22 cellular contexts compared by ENCODE assay signal in the genomic region with DNA sequence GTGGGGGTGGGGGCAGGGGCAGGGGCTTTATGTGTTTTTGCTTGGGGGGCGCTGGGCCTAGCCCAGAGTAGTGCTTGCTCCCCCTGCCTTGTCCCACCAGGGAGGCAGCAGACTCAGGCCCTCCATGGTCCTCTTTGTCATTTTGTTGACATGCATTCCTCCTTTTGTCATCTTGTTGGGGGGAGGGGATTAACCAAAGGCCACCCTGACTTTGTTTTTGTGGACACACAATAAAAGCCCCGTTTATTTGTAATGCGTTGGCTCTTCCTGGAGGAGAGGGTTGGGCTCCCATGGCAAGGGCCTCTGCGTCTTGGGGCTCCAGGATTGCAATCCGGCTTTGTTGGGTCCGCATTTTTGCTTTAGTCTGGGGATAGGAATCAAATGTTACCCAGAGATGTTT. TPM values are rescaled to one million over a fixed set of nuclear protein-coding genes. Genes with fewer than 3 reads are reported as not detected.
DNase-seq lines count a peak whose midpoint lies in the region; ATAC-seq and TF ChIP-seq lines count a peak whose summit lies in the region.
"Had no signal": no experiment of that assay in that cellular context is flagged by ENCODE, and none has a peak within 500 bp of the region (broad histone marks: within the 10 kb centered on the region; RNA-seq: fewer than 3 reads in every experiment).

No MANE protein-coding gene starts in this region.

- peaks cover 0 to 13% of the 10 kb centered on the region in 2 donors for H3K4me1 ChIP-seq in right atrium auricular region
- H3K4me1 ChIP-seq in breast epithelium, result no peaks in the 10 kb centered on the region
- H3K4me1 ChIP-seq: foreskin keratinocyte, pancreas had no signal

- DNase-seq in left ventricle myocardium superior (peak; percentile 13), right atrium auricular region (ENCODE audit: low spot score) (no peak), breast epithelium (ENCODE audit: low spot score in 2 of 2) (no peak), memory B cell (ENCODE audit: low spot score in 2 of 2) (no peak), type B pancreatic cell (ENCODE audit: extremely low spot score, unreplicated experiment) (no peak)
- DNase-seq: activated CD4-positive, alpha-beta T cell treated with anti-CD3 and anti-CD28 coated beads, Interleukin-2, amount 50 U/mL, for 48 hours; activated CD4-positive, CD25-positive, alpha-beta regulatory T cell; activated T-cell treated with anti-CD3 and anti-CD28 coated beads for 4 hours; dorsolateral prefrontal cortex; foreskin keratinocyte; HCEC 1CT; hippocampal formation; MV-4-11; NCI-H1694 treated with DMSO at 0.1 percent for 48 hours; pancreas; stimulated activated CD4-positive, alpha-beta T cell treated with anti-CD3 and anti-CD28 coated beads, Interleukin-15, amount 100 ng/mL, for 24 hours; stimulated activated CD8-positive, alpha-beta memory T cell treated with anti-CD3 and anti-CD28 coated beads, Interleukin-4, amount 100 ng/mL, for 48 hours had no signal

- H3K36me3 ChIP-seq in right atrium auricular region (no peaks in the 10 kb centered on the region), breast epithelium (no peaks in the 10 kb centered on the region)
- H3K36me3 ChIP-seq: pancreas had no signal

- H3K4me3 ChIP-seq in right atrium auricular region (no peak overlapping the region), breast epithelium (no peak overlapping the region)

- no peaks in the 10 kb centered on the region for H3K27me3 Mint-ChIP-seq in memory B cell
- H3K27me3 Mint-ChIP-seq in type B pancreatic cell, result no peaks in the 10 kb centered on the region

- intact Hi-C loops in left ventricle myocardium superior (cut with micrococcal nuclease) (no loop called here), breast epithelium (cut with DNase I; ENCODE audit: low total_unique reads) (no loop called here)

- H3K9me3 Mint-ChIP-seq in memory B cell, result no peaks in the 10 kb centered on the region
- no peaks in the 10 kb centered on the region for H3K9me3 Mint-ChIP-seq in type B pancreatic cell

- no peak for ATAC-seq in left ventricle myocardium superior
- ATAC-seq in memory B cell (ENCODE audit: low read depth), result no peak
- ATAC-seq in HG03521 (IDR thresholded peaks at IDR 0.05; ENCODE audit: unreplicated experiment), result no peak
- ATAC-seq in GM18868 (IDR thresholded peaks at IDR 0.05; ENCODE audit: unreplicated experiment), result no peak
- ATAC-seq in GM19324 (IDR thresholded peaks at IDR 0.05; ENCODE audit: low FRiP score, unreplicated experiment), result no peak
- ATAC-seq: foreskin keratinocyte, pancreas, sciatic nerve had no signal

- no peaks in the 10 kb centered on the region for H3K27me3 ChIP-seq in right atrium auricular region
- H3K27me3 ChIP-seq in breast epithelium, result peaks cover 0 to 11% of the 10 kb centered on the region in 2 donors
- H3K27me3 ChIP-seq: foreskin keratinocyte, pancreas had no signal

- no peak overlapping the region for H3K4me3 Mint-ChIP-seq in memory B cell
- no peak overlapping the region for H3K4me3 Mint-ChIP-seq in type B pancreatic cell

- peak overlapping the region in 1 of 2 donors; percentile 91 for H3K27ac ChIP-seq in right atrium auricular region
- H3K27ac ChIP-seq in breast epithelium, result peak overlapping the region; percentile 97 to 99
- H3K27ac ChIP-seq: foreskin keratinocyte, KMS-11, pancreas had no signal

- peak overlapping the region; percentile 64 for H3K27ac Mint-ChIP-seq in memory B cell
- peak overlapping the region; percentile 88 for H3K27ac Mint-ChIP-seq in type B pancreatic cell

- peaks cover 2% of the 10 kb centered on the region for H3K4me1 Mint-ChIP-seq in memory B cell
- H3K4me1 Mint-ChIP-seq in type B pancreatic cell (ENCODE audit: unreplicated experiment), result peaks cover 4% of the 10 kb centered on the region

- H3K9me3 ChIP-seq in right atrium auricular region (no peaks in the 10 kb centered on the region), breast epithelium (no peaks in the 10 kb centered on the region)
- H3K9me3 ChIP-seq: pancreas had no signal

- peaks cover 2% of the 10 kb centered on the region for H3K36me3 Mint-ChIP-seq in memory B cell
- H3K36me3 Mint-ChIP-seq in type B pancreatic cell, result no peaks in the 10 kb centered on the region

- TF ChIP-seq CTCF in right atrium auricular region (IDR thresholded peaks at IDR 0.05) (no peak), breast epithelium (IDR thresholded peaks at IDR 0.05) (no peak), type B pancreatic cell (conservative IDR thresholded peaks at IDR 0.05) (no peak)

- TF ChIP-seq POLR2A in breast epithelium (IDR thresholded peaks at IDR 0.05), result no peak

RNA-seq across cellular contexts. Expression of gene EMD, which starts 2.2 kb away (rescaled TPM):
- total RNA-seq in left ventricle myocardium superior, result 51.3 TPM
- total RNA-seq in right atrium auricular region, result 10 to 100 TPM; 41.5 to 47.0 TPM
- total RNA-seq in breast epithelium, result 10 to 100 TPM; 33.8 to 48.1 (median 45.6) TPM
- 56.7 and 62.7 TPM in 2 replicates for total RNA-seq in type B pancreatic cell (ENCODE audit: low replicate concordance)

RNA-seq across cellular contexts. Expression of gene FLNA, which starts 6.8 kb away (rescaled TPM):
- total RNA-seq in left ventricle myocardium superior, result 228 TPM
- total RNA-seq in right atrium auricular region, result 100 to 1,000 TPM; 263 to 419 TPM
- total RNA-seq in breast epithelium, result 100 to 1,000 TPM; 416 to 675 (median 622) TPM
- 806 and 851 TPM in 2 replicates for total RNA-seq in type B pancreatic cell (ENCODE audit: low replicate concordance)

RNA-seq across cellular contexts. Expression of gene RPL10, which starts 16.9 kb away (rescaled TPM):
- total RNA-seq in left ventricle myocardium superior, result 1,898 TPM
- 1,000 to 10,000 TPM; 1,667 to 4,587 TPM for total RNA-seq in right atrium auricular region
- 1,000 to 10,000 TPM; 8,496 to 9,265 (median 8,695) TPM for total RNA-seq in breast epithelium
- total RNA-seq in type B pancreatic cell (ENCODE audit: low replicate concordance), result 2,880 and 3,042 TPM in 2 replicates

RNA-seq across cellular contexts. Expression of gene DNASE1L1, which starts 27.8 kb away (rescaled TPM):
- total RNA-seq in left ventricle myocardium superior (58.7 TPM), right atrium auricular region (10 to 100 TPM; 74.4 to 84.0 TPM), breast epithelium (10 to 100 TPM; 26.2 to 44.3 (median 26.9) TPM), type B pancreatic cell (ENCODE audit: low replicate concordance) (13.3 and 14.4 TPM in 2 replicates)

RNA-seq across cellular contexts. Expression of gene TAFAZZIN, which starts 30.1 kb away (rescaled TPM):
- total RNA-seq in left ventricle myocardium superior (38.0 TPM), right atrium auricular region (10 to 100 TPM; 24.8 to 28.9 TPM), breast epithelium (10 to 100 TPM; 27.7 to 53.7 (median 44.2) TPM), type B pancreatic cell (ENCODE audit: low replicate concordance) (30.5 and 46.1 TPM in 2 replicates)
